Comparison of ENCODE assay signal across 1 cellular context in the genomic region with DNA sequence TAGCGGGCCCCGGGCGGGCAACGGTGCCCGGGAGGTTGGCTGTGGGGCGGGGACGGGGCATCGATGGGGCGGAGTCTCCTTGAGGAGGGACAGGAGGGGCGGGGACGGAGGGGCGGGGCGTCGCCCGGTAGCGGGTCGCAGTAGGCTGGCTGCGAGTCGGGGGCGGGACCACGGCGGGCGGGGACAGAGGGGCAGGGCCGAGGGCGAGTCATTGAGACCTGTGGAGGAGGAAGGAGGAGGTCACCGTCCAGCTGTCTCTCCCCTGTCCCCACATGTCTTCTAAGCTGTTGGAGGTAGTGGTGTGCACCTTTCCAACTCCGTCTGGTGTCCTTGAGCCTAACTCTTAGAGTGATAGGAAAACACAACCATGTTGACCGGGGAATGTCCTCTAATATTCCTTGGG.
TF ChIP-seq lines count a peak whose summit lies in the region.

CRAT (minus strand) TSS at position 54 of the 403 bp plus-strand sequence. CDS start 284 bp downstream, outside the sequence.

TF ChIP-seq in HepG2, 621 proteins besides CTCF, POLR2A, EP300 and RAD21 (continued from another document and continues in another):
- TF ChIP-seq ZXDC (CRISPR knock-in tag; IDR thresholded peaks at IDR 0.05) = 0 out of 2 replicates have a peak, but pooled peaks have one; percentile 71
- TF ChIP-seq ELF3 (CRISPR knock-in tag; IDR thresholded peaks at IDR 0.05) = no peak; the same call in 1 of the 2 replicates
- 0 out of 2 replicates have a peak, but pooled peaks have one; percentile 7 for TF ChIP-seq ZMYM2 (CRISPR knock-in tag; IDR thresholded peaks at IDR 0.05)
- no peak; the same call in 1 of the 2 replicates for TF ChIP-seq ZNF713 (CRISPR knock-in tag; IDR thresholded peaks at IDR 0.05)
- peak; percentile 17; the same call in 1 of the 2 replicates for TF ChIP-seq MIER3 (CRISPR knock-in tag; IDR thresholded peaks at IDR 0.05; ENCODE audit: borderline replicate concordance)
- TF ChIP-seq ZNF251 (CRISPR knock-in tag; IDR thresholded peaks at IDR 0.05) = 0 out of 2 replicates have a peak, but pooled peaks have one; percentile 82
- TF ChIP-seq, protein P1, sequence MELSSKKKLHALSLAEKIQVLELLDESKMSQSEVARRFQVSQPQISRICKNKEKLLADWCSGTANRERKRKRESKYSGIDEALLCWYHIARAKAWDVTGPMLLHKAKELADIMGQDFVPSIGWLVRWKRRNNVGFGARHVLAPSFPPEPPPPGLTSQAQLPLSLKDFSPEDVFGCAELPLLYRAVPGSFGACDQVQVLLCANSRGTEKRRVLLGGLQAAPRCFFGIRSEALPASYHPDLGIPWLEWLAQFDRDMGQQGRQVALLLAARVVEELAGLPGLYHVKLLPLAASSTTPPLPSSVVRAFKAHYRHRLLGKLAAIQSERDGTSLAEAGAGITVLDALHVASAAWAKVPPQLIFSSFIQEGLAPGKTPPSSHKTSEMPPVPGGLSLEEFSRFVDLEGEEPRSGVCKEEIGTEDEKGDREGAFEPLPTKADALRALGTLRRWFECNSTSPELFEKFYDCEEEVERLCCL (CRISPR knock-in tag; IDR thresholded peaks at IDR 0.05; ENCODE audit: borderline replicate concordance) = no peak
- TF ChIP-seq, protein P2, sequence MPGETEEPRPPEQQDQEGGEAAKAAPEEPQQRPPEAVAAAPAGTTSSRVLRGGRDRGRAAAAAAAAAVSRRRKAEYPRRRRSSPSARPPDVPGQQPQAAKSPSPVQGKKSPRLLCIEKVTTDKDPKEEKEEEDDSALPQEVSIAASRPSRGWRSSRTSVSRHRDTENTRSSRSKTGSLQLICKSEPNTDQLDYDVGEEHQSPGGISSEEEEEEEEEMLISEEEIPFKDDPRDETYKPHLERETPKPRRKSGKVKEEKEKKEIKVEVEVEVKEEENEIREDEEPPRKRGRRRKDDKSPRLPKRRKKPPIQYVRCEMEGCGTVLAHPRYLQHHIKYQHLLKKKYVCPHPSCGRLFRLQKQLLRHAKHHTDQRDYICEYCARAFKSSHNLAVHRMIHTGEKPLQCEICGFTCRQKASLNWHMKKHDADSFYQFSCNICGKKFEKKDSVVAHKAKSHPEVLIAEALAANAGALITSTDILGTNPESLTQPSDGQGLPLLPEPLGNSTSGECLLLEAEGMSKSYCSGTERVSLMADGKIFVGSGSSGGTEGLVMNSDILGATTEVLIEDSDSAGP (CRISPR knock-in tag; IDR thresholded peaks at IDR 0.05; ENCODE audit: borderline replicate concordance) = no peak
- TF ChIP-seq IKZF1 (IDR thresholded peaks at IDR 0.05) = no peak
- TF ChIP-seq, protein P3, sequence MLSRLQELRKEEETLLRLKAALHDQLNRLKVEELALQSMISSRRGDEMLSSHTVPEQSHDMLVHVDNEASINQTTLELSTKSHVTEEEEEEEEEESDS (CRISPR knock-in tag; IDR thresholded peaks at IDR 0.05; ENCODE audit: borderline replicate concordance) = no peak
- TF ChIP-seq CBX2 (IDR thresholded peaks at IDR 0.05; ENCODE audit: low read depth, low read length) = no peak
- TF ChIP-seq CBX2 (CRISPR knock-in tag; IDR thresholded peaks at IDR 0.05; ENCODE audit: low read depth) = no peak
- no peak; the same call in 1 of the 2 replicates for TF ChIP-seq ZNF609 (CRISPR knock-in tag; IDR thresholded peaks at IDR 0.05; ENCODE audit: borderline replicate concordance)
- no peak for TF ChIP-seq PRPF4 (IDR thresholded peaks at IDR 0.05; ENCODE audit: low read depth, low read length, poor library complexity, severe bottlenecking)
- no peak for TF ChIP-seq BORCS8-MEF2B (CRISPR knock-in tag; IDR thresholded peaks at IDR 0.05)
- peak; percentile 36; the same call in 1 of the 2 replicates for TF ChIP-seq NFYB (CRISPR knock-in tag; IDR thresholded peaks at IDR 0.05)
- TF ChIP-seq, protein P4, sequence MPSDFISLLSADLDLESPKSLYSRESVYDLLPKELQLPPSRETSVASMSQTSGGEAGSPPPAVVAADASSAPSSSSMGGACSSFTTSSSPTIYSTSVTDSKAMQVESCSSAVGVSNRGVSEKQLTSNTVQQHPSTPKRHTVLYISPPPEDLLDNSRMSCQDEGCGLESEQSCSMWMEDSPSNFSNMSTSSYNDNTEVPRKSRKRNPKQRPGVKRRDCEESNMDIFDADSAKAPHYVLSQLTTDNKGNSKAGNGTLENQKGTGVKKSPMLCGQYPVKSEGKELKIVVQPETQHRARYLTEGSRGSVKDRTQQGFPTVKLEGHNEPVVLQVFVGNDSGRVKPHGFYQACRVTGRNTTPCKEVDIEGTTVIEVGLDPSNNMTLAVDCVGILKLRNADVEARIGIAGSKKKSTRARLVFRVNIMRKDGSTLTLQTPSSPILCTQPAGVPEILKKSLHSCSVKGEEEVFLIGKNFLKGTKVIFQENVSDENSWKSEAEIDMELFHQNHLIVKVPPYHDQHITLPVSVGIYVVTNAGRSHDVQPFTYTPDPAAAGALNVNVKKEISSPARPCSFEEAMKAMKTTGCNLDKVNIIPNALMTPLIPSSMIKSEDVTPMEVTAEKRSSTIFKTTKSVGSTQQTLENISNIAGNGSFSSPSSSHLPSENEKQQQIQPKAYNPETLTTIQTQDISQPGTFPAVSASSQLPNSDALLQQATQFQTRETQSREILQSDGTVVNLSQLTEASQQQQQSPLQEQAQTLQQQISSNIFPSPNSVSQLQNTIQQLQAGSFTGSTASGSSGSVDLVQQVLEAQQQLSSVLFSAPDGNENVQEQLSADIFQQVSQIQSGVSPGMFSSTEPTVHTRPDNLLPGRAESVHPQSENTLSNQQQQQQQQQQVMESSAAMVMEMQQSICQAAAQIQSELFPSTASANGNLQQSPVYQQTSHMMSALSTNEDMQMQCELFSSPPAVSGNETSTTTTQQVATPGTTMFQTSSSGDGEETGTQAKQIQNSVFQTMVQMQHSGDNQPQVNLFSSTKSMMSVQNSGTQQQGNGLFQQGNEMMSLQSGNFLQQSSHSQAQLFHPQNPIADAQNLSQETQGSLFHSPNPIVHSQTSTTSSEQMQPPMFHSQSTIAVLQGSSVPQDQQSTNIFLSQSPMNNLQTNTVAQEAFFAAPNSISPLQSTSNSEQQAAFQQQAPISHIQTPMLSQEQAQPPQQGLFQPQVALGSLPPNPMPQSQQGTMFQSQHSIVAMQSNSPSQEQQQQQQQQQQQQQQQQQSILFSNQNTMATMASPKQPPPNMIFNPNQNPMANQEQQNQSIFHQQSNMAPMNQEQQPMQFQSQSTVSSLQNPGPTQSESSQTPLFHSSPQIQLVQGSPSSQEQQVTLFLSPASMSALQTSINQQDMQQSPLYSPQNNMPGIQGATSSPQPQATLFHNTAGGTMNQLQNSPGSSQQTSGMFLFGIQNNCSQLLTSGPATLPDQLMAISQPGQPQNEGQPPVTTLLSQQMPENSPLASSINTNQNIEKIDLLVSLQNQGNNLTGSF (CRISPR knock-in tag; IDR thresholded peaks at IDR 0.05) = no peak
- TF ChIP-seq MZF1 (CRISPR knock-in tag; IDR thresholded peaks at IDR 0.05; ENCODE audit: borderline replicate concordance) = no peak
- TF ChIP-seq ERF (CRISPR knock-in tag; IDR thresholded peaks at IDR 0.05) = peak; percentile 59; the same call in 1 of the 2 replicates
- TF ChIP-seq, protein P5, sequence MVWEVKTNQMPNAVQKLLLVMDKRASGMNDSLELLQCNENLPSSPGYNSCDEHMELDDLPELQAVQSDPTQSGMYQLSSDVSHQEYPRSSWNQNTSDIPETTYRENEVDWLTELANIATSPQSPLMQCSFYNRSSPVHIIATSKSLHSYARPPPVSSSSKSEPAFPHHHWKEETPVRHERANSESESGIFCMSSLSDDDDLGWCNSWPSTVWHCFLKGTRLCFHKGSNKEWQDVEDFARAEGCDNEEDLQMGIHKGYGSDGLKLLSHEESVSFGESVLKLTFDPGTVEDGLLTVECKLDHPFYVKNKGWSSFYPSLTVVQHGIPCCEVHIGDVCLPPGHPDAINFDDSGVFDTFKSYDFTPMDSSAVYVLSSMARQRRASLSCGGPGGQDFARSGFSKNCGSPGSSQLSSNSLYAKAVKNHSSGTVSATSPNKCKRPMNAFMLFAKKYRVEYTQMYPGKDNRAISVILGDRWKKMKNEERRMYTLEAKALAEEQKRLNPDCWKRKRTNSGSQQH (CRISPR knock-in tag; IDR thresholded peaks at IDR 0.05; ENCODE audit: low read depth) = peak; percentile 47; the same call in 1 of the 2 replicates
- 0 out of 2 replicates have a peak, but pooled peaks have one; percentile 64 for TF ChIP-seq ETS1 (CRISPR knock-in tag; IDR thresholded peaks at IDR 0.05)
- TF ChIP-seq ZGPAT (CRISPR knock-in tag; IDR thresholded peaks at IDR 0.05) = peak; percentile 36; the same call in 1 of the 2 replicates
